ENCODE assay signal across 28 cellular contexts in genomic region chr20:24705486-24705885, GRCh38.
DNase-seq lines count a peak whose midpoint lies in the region; ATAC-seq and TF ChIP-seq lines count a peak whose summit lies in the region.
"Had no signal": no experiment of that assay in that cellular context is flagged by ENCODE, and none has a peak within 500 bp of the region (broad histone marks: within the 10 kb centered on the region; RNA-seq: fewer than 3 reads in every experiment).

No MANE protein-coding gene starts in this region.

- no peaks in the 10 kb centered on the region for H3K4me1 ChIP-seq in adipocyte (ENCODE audit: control insufficient read depth, insufficient read depth, low read length)
- no peaks in the 10 kb centered on the region for H3K4me1 ChIP-seq in osteoblast (ENCODE audit: insufficient read depth, low read length)
- no peaks in the 10 kb centered on the region for H3K4me1 ChIP-seq in upper lobe of left lung
- H3K4me1 ChIP-seq: breast epithelium had no signal

- TF ChIP-seq CTCF in LNCaP clone FGC (IDR thresholded peaks at IDR 0.05; ENCODE audit: control insufficient read depth, extremely low read depth, insufficient read depth): peak; percentile 72
- TF ChIP-seq CTCF in osteoblast (IDR thresholded peaks at IDR 0.05; ENCODE audit: extremely low read depth, low read depth, low read length): peak; percentile 36
- no peak for TF ChIP-seq CTCF in upper lobe of left lung (IDR thresholded peaks at IDR 0.05)

- H3K27ac ChIP-seq in osteoblast (ENCODE audit: low read depth, low read length) (no peak overlapping the region), upper lobe of left lung (no peak overlapping the region)
- H3K27ac ChIP-seq: breast epithelium, SK-N-MC had no signal

- no peak overlapping the region for H3K9ac ChIP-seq in adipocyte (ENCODE audit: low read length)

- no peak overlapping the region for H3K4me2 ChIP-seq in osteoblast (ENCODE audit: insufficient read depth, low read length)

- H4K20me1 ChIP-seq in osteoblast (ENCODE audit: insufficient read depth, low read length): no peaks in the 10 kb centered on the region

- H3K36me3 ChIP-seq in adipocyte (ENCODE audit: control insufficient read depth, insufficient read depth, low read length, severe bottlenecking): no peaks in the 10 kb centered on the region
- no peaks in the 10 kb centered on the region for H3K36me3 ChIP-seq in osteoblast (ENCODE audit: insufficient read depth, low read length)
- H3K36me3 ChIP-seq in upper lobe of left lung: no peaks in the 10 kb centered on the region
- H3K36me3 ChIP-seq: breast epithelium had no signal

- no peak for TF ChIP-seq POLR2A in upper lobe of left lung (IDR thresholded peaks at IDR 0.05)

- H3K27me3 ChIP-seq in adipocyte (replicated peaks; ENCODE audit: control insufficient read depth, insufficient read depth, low read length) (peaks cover 42% of the 10 kb centered on the region), osteoblast (ENCODE audit: insufficient read depth, low read length) (no peaks in the 10 kb centered on the region), upper lobe of left lung (no peaks in the 10 kb centered on the region)

- H3K79me2 ChIP-seq in osteoblast (ENCODE audit: insufficient read depth, low read length): no peaks in the 10 kb centered on the region

- WGBS in upper lobe of left lung, 2 donors: 71 to 90% methylated on average over 4 of the region's 4 CpGs

- H2AFZ ChIP-seq in osteoblast (ENCODE audit: low read length): no peak overlapping the region

- ATAC-seq in upper lobe of left lung (ENCODE audit: low FRiP score in 2 of 2) (no peak), HG03039 (IDR thresholded peaks at IDR 0.05; ENCODE audit: unreplicated experiment) (no peak)
- ATAC-seq: left colon; mucosa of descending colon; stimulated activated effector memory CD8-positive, alpha-beta T cell treated with anti-CD3 and anti-CD28 coated beads, Interleukin-12 subunit alpha, Interleukin-12 subunit beta, amount 100 ng/mL, for 72 hours had no signal

- DNase-seq in GM03348 (ENCODE audit: low spot score) (peak; percentile 4), LNCaP clone FGC (ENCODE audit: low read depth) (no peak), adipocyte (ENCODE audit: low read depth) (peak; percentile 31), osteoblast (ENCODE audit: insufficient read length, low spot score, missing footprints) (no peak), upper lobe of left lung (no peak), SHP77 (lab: John Stamatoyannopoulos, UW) (no peak), DMS114 treated with DMSO at 0.1 percent for 48 hours (lab: John Stamatoyannopoulos, UW; ENCODE audit: unreplicated experiment) (no peak)
- DNase-seq: activated CD4-positive, alpha-beta T cell treated with anti-CD3 and anti-CD28 coated beads, Interleukin-2, amount 50 U/mL, for 1 hour; activated CD4-positive, CD25-positive, alpha-beta regulatory T cell; activated effector memory CD4-positive, alpha-beta T cell treated with Interleukin-2 at 50 U/mL for 16 hours; activated T-cell treated with anti-CD3 and anti-CD28 coated beads, Interleukin-2, amount 50 U/mL, for 1 hour; anterior cingulate cortex; Calu3; CD4-positive, CD25-positive, alpha-beta regulatory T cell; H7; hypothalamus; left colon; mucosa of descending colon; NCI-H1048; NCI-H2107; NCI-H446; NCI-H82; stimulated activated CD4-positive, alpha-beta T cell treated with anti-CD3 and anti-CD28 coated beads, Interleukin-15, amount 100 ng/mL, for 24 hours; substantia nigra had no signal

- H3K9me3 ChIP-seq in adipocyte (ENCODE audit: control insufficient read depth, low read length) (no peaks in the 10 kb centered on the region), osteoblast (ENCODE audit: low read depth, low read length) (no peaks in the 10 kb centered on the region), upper lobe of left lung (no peaks in the 10 kb centered on the region)
- H3K9me3 ChIP-seq: breast epithelium, mucosa of descending colon had no signal

- H3K4me3 ChIP-seq in LNCaP clone FGC (ENCODE audit: low read depth, low read length) (no peak overlapping the region), adipocyte (ENCODE audit: low read length) (no peak overlapping the region), osteoblast (ENCODE audit: insufficient read depth, low read length) (no peak overlapping the region), upper lobe of left lung (no peak overlapping the region)
- H3K4me3 ChIP-seq: breast epithelium, mucosa of descending colon, SK-N-MC had no signal

- TF ChIP-seq EP300 in upper lobe of left lung (IDR thresholded peaks at IDR 0.05): no peak

Comparison
In these comparisons a context has a peak if more than half of its experiments do, and no peak if none do; other contexts are left out.
1. DNase-seq: peak in GM03348 (single experiment) and adipocyte (single experiment); none in LNCaP clone FGC (single experiment), osteoblast (single experiment), upper lobe of left lung (0 of 2), SHP77 (0 of 2) and DMS114 treated with DMSO at 0.1 percent for 48 hours (single experiment).
2. CTCF ChIP-seq: peak in LNCaP clone FGC (single experiment) and osteoblast (single experiment); none in upper lobe of left lung (0 of 6).